Comparison of ENCODE assay signal across 26 cellular contexts in the genomic region with DNA sequence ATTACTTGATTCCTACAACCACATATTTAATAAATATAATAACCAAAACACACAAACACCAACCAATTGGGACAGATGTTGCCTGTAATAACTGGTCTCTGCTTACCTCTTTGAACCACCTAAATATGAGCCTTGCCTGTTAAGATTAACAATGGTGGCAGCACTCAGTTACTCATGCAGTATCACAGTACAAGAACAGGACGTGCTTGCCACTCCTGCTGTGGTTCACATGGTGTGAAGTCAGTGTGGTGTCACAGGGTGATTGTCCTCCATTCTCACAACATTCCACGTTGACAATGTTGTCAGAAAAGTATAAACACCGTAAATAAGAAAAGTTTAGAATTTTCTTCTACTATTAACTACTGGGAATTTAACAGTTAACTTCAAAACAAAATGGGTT.
DNase-seq lines count a peak whose midpoint lies in the region; ATAC-seq and TF ChIP-seq lines count a peak whose summit lies in the region.
"Had no signal": no experiment of that assay in that cellular context is flagged by ENCODE, and none has a peak within 500 bp of the region (broad histone marks: within the 10 kb centered on the region; RNA-seq: fewer than 3 reads in every experiment).

No MANE protein-coding gene starts in this region.

- H3K9me3 Mint-ChIP-seq in effector memory CD8-positive, alpha-beta T cell, result no peaks in the 10 kb centered on the region
- H3K9me3 Mint-ChIP-seq in natural killer cell, result no peaks in the 10 kb centered on the region
- H3K9me3 Mint-ChIP-seq in activated naive CD4-positive, alpha-beta T cell treated with anti-CD3 and anti-CD28 coated beads, Interleukin-2, amount 10 ng/mL, durations not matched to agents 7 days and 5 days, result no peaks in the 10 kb centered on the region
- H3K9me3 Mint-ChIP-seq in naive thymus-derived CD4-positive, alpha-beta T cell, result no peaks in the 10 kb centered on the region
- H3K9me3 Mint-ChIP-seq: activated B cell treated with CpG ODN at 0.5 μM for 24 hours had no signal

- WGBS in sigmoid colon, 2 donors, result 75 to 81% methylated on average over 3 of the region's 3 CpGs

- no peak overlapping the region for H3K27ac Mint-ChIP-seq in effector memory CD8-positive, alpha-beta T cell
- H3K27ac Mint-ChIP-seq in natural killer cell, result peak overlapping the region in 1 of 2 donors; percentile 72
- H3K27ac Mint-ChIP-seq in activated naive CD4-positive, alpha-beta T cell treated with anti-CD3 and anti-CD28 coated beads, Interleukin-2, amount 10 ng/mL, durations not matched to agents 7 days and 5 days, result no peak overlapping the region
- H3K27ac Mint-ChIP-seq in naive thymus-derived CD4-positive, alpha-beta T cell, result no peak overlapping the region
- H3K27ac Mint-ChIP-seq: activated B cell treated with CpG ODN at 0.5 μM for 24 hours; activated CD8-positive, alpha-beta memory T cell treated with anti-CD3 and anti-CD28 coated beads, Interleukin-2, amount 10 ng/mL, durations not matched to agents 7 days and 5 days had no signal

- DNase-seq in HCT116 (ENCODE audit: low read depth, low spot score) (no peak), natural killer cell (no peak), sigmoid colon (no peak)
- DNase-seq in effector memory CD8-positive, alpha-beta T cell, result no peak
- DNase-seq in activated naive CD4-positive, alpha-beta T cell treated with anti-CD3 and anti-CD28 coated beads, Interleukin-2, amount 10 ng/mL, durations not matched to agents 7 days and 5 days, result no peak
- no peak for DNase-seq in naive thymus-derived CD4-positive, alpha-beta T cell
- DNase-seq: activated B cell treated with CpG ODN at 0.5 μM for 24 hours; activated CD8-positive, alpha-beta memory T cell treated with anti-CD3 and anti-CD28 coated beads, Interleukin-2, amount 10 ng/mL, durations not matched to agents 7 days and 5 days; activated naive CD4-positive, alpha-beta T cell; activated T-cell treated with anti-CD3 and anti-CD28 coated beads, Interleukin-2, amount 50 U/mL, for 48 hours; DMS153; effector memory CD4-positive, alpha-beta T cell; GOT3; Karpas-422; NCI-H1092 treated with DMSO at 0.1 percent for 48 hours; NCI-H1930; NCI-H526; Peyer's patch; stimulated activated CD8-positive, alpha-beta memory T cell treated with anti-CD3 and anti-CD28 coated beads, Interleukin-4, amount 100 ng/mL, for 48 hours; stomach; thyroid gland had no signal

- no peaks in the 10 kb centered on the region for H3K36me3 ChIP-seq in HCT116 (ENCODE audit: control insufficient read depth in 1 of 2, insufficient read depth in 2 of 2, low read length in 2 of 2)
- no peaks in the 10 kb centered on the region for H3K36me3 ChIP-seq in sigmoid colon
- no peaks in the 10 kb centered on the region for H3K36me3 ChIP-seq in naive thymus-derived CD4-positive, alpha-beta T cell (ENCODE audit: control insufficient read depth in 2 of 3, insufficient read depth in 3 of 3, low read length in 3 of 3)
- H3K36me3 ChIP-seq: Peyer's patch, prostate gland, stomach, thyroid gland had no signal

- BruUV-seq in HCT116 (replicated peaks; lab: Mats Ljungman, UMichigan), result no TSS peak

- peaks cover 0 to 5% of the 10 kb centered on the region in 2 donors for H3K4me1 Mint-ChIP-seq in effector memory CD8-positive, alpha-beta T cell (ENCODE audit: low read depth in 2 of 2)
- peaks cover 23% of the 10 kb centered on the region in 2 donors for H3K4me1 Mint-ChIP-seq in natural killer cell
- H3K4me1 Mint-ChIP-seq in activated naive CD4-positive, alpha-beta T cell treated with anti-CD3 and anti-CD28 coated beads, Interleukin-2, amount 10 ng/mL, durations not matched to agents 7 days and 5 days, result no peaks in the 10 kb centered on the region
- H3K4me1 Mint-ChIP-seq in naive thymus-derived CD4-positive, alpha-beta T cell, result peaks cover 0 to 4% (median 0%) of the 10 kb centered on the region in 7 donors
- H3K4me1 Mint-ChIP-seq: activated B cell treated with CpG ODN at 0.5 μM for 24 hours; activated CD8-positive, alpha-beta memory T cell treated with anti-CD3 and anti-CD28 coated beads, Interleukin-2, amount 10 ng/mL, durations not matched to agents 7 days and 5 days had no signal

- H2AFZ ChIP-seq in HCT116 (ENCODE audit: low read depth, low read length, poor library complexity, severe bottlenecking), result peak overlapping the region; percentile 38

- peaks cover 6% of the 10 kb centered on the region; the same call in 1 of the 2 replicates for H3K9me2 ChIP-seq in HCT116 (ENCODE audit: insufficient read depth)

- H3K9me3 ChIP-seq in HCT116 (ENCODE audit: control insufficient read depth in 1 of 2, insufficient read depth in 1 of 2, low read depth in 1 of 2, low read length in 2 of 2), result no peaks in the 10 kb centered on the region
- H3K9me3 ChIP-seq in sigmoid colon, result no peaks in the 10 kb centered on the region
- H3K9me3 ChIP-seq in naive thymus-derived CD4-positive, alpha-beta T cell (ENCODE audit: control insufficient read depth in 2 of 3, low read length in 3 of 3), result no peaks in the 10 kb centered on the region
- H3K9me3 ChIP-seq: Peyer's patch, prostate gland, stomach, thyroid gland had no signal

- no peak for TF ChIP-seq RAD21 in HCT116 (IDR thresholded peaks at IDR 0.05; ENCODE audit: low read depth)

- H3K36me3 Mint-ChIP-seq in effector memory CD8-positive, alpha-beta T cell (ENCODE audit: insufficient read depth), result no peaks in the 10 kb centered on the region
- no peaks in the 10 kb centered on the region for H3K36me3 Mint-ChIP-seq in natural killer cell
- no peaks in the 10 kb centered on the region for H3K36me3 Mint-ChIP-seq in activated naive CD4-positive, alpha-beta T cell treated with anti-CD3 and anti-CD28 coated beads, Interleukin-2, amount 10 ng/mL, durations not matched to agents 7 days and 5 days
- no peaks in the 10 kb centered on the region for H3K36me3 Mint-ChIP-seq in naive thymus-derived CD4-positive, alpha-beta T cell

- no peak for TF ChIP-seq EP300 in sigmoid colon (IDR thresholded peaks at IDR 0.05)

- TF ChIP-seq CTCF in 22Rv1 (IDR thresholded peaks at IDR 0.05), result no peak
- no peak for TF ChIP-seq CTCF in HCT116 (IDR thresholded peaks at IDR 0.05 in 2 of 3, conservative IDR thresholded peaks at IDR 0.05 in 1 of 3; ENCODE audit: borderline replicate concordance in 1 of 3, insufficient read depth in 1 of 3, low read depth in 2 of 3, low read length in 2 of 3)
- TF ChIP-seq CTCF in natural killer cell (IDR thresholded peaks at IDR 0.05), result no peak
- TF ChIP-seq CTCF in sigmoid colon (IDR thresholded peaks at IDR 0.05), result no peak

- no peaks in the 10 kb centered on the region for H4K20me1 ChIP-seq in HCT116 (ENCODE audit: insufficient read depth)

- intact Hi-C loops in HCT116 (cut with micrococcal nuclease), result no loop called here
- intact Hi-C loops in natural killer cell (cut with micrococcal nuclease), result loop anchor here (5.0 kb wide), 1 partner anchor 40 kb away; no protein-coding TSS in a partner anchor
- intact Hi-C loops in sigmoid colon (cut with DNase I), result no loop called here
- intact Hi-C loops in naive thymus-derived CD4-positive, alpha-beta T cell (cut with micrococcal nuclease), result no loop called here

- TF ChIP-seq POLR2A in HCT116 (IDR thresholded peaks at IDR 0.05; ENCODE audit: borderline replicate concordance, extremely low read depth, insufficient read depth, insufficient read length) (no peak), sigmoid colon (IDR thresholded peaks at IDR 0.05) (no peak)

- H3K27ac ChIP-seq in 22Rv1 (0 out of 2 replicates have a peak overlapping the region, but pooled peaks have one; percentile 14), HCT116 (ENCODE audit: low read depth, low read length) (no peak overlapping the region), sigmoid colon (no peak overlapping the region)
- H3K27ac ChIP-seq in naive thymus-derived CD4-positive, alpha-beta T cell (ENCODE audit: low read depth, low read length), result no peak overlapping the region
- H3K27ac ChIP-seq: prostate gland, thyroid gland had no signal

- H3K4me3 ChIP-seq in HCT116 (replicated peaks in 1 of 2; ENCODE audit: low read depth in 1 of 2, low read length in 2 of 2) (no peak overlapping the region), sigmoid colon (no peak overlapping the region)
- H3K4me3 ChIP-seq in naive thymus-derived CD4-positive, alpha-beta T cell (ENCODE audit: low read length), result no peak overlapping the region
- H3K4me3 ChIP-seq: lung, Peyer's patch, prostate gland, skin epidermis, stomach, thyroid gland had no signal

- H3K79me2 ChIP-seq in HCT116 (ENCODE audit: insufficient read depth, low read length), result no peaks in the 10 kb centered on the region

- peaks cover 0 to 13% of the 10 kb centered on the region in 2 experiments; a peak in 2 of 4 replicates for H3K4me1 ChIP-seq in HCT116 (ENCODE audit: control insufficient read depth in 1 of 2, insufficient read depth in 2 of 2, low read length in 2 of 2)
- peaks cover 0 to 26% (median 13%) of the 10 kb centered on the region in 4 donors for H3K4me1 ChIP-seq in sigmoid colon
- H3K4me1 ChIP-seq in naive thymus-derived CD4-positive, alpha-beta T cell (ENCODE audit: control insufficient read depth in 2 of 2, insufficient read depth in 2 of 2, low read length in 2 of 2), result no peaks in the 10 kb centered on the region
- H3K4me1 ChIP-seq: Peyer's patch, prostate gland, thyroid gland had no signal

- H3K27me3 ChIP-seq in HCT116 (ENCODE audit: insufficient read depth, low read length) (no peaks in the 10 kb centered on the region), sigmoid colon (no peaks in the 10 kb centered on the region)
- H3K27me3 ChIP-seq in naive thymus-derived CD4-positive, alpha-beta T cell (ENCODE audit: control insufficient read depth in 2 of 2, insufficient read depth in 2 of 2, low read length in 2 of 2), result no peaks in the 10 kb centered on the region
- H3K27me3 ChIP-seq: Peyer's patch, stomach, thyroid gland had no signal

- ATAC-seq in HCT116 (no peak), natural killer cell (peak; percentile 69 to 87 (median 81))
- ATAC-seq in effector memory CD8-positive, alpha-beta T cell (replicated peaks), result peak; percentile 46
- no peak for ATAC-seq in naive thymus-derived CD4-positive, alpha-beta T cell
- ATAC-seq: activated CD8-positive, alpha-beta memory T cell treated with anti-CD3 and anti-CD28 coated beads, Interleukin-2, amount 10 ng/mL, durations not matched to agents 7 days and 5 days; HepG2 had no signal

- CTCF ChIA-PET in HCT116 (lab: Charles Lee), result no interaction called here
- CTCF ChIA-PET in activated naive CD4-positive, alpha-beta T cell treated with anti-CD3 and anti-CD28 coated beads, Interleukin-2, amount 10 ng/mL, durations not matched to agents 7 days and 5 days (lab: Charles Lee), result no interaction called here
- CTCF ChIA-PET in naive thymus-derived CD4-positive, alpha-beta T cell (lab: Charles Lee), result no interaction called here

- no peak overlapping the region for H3K4me2 ChIP-seq in HCT116 (ENCODE audit: low read length)

- H3K4me3 Mint-ChIP-seq in effector memory CD8-positive, alpha-beta T cell, result no peak overlapping the region
- no peak overlapping the region for H3K4me3 Mint-ChIP-seq in natural killer cell
- H3K4me3 Mint-ChIP-seq in activated naive CD4-positive, alpha-beta T cell treated with anti-CD3 and anti-CD28 coated beads, Interleukin-2, amount 10 ng/mL, durations not matched to agents 7 days and 5 days, result no peak overlapping the region
- H3K4me3 Mint-ChIP-seq in naive thymus-derived CD4-positive, alpha-beta T cell, result no peak overlapping the region
- H3K4me3 Mint-ChIP-seq: activated B cell treated with CpG ODN at 0.5 μM for 24 hours; activated CD8-positive, alpha-beta memory T cell treated with anti-CD3 and anti-CD28 coated beads, Interleukin-2, amount 10 ng/mL, durations not matched to agents 7 days and 5 days had no signal

- H3K9ac ChIP-seq in HCT116 (ENCODE audit: low read length), result no peak overlapping the region

- RAD21 ChIA-PET in HCT116 (lab: Charles Lee; ENCODE audit: low non-redundant PET in 1 of 2, low total read pairs in 2 of 2, uncharacterized antibody in 2 of 2, unreplicated experiment in 2 of 2), result no interaction called here

- POLR2A ChIA-PET in HCT116 (lab: Charles Lee), result no interaction called here
- POLR2A ChIA-PET in naive thymus-derived CD4-positive, alpha-beta T cell (lab: Charles Lee), result no interaction called here

- H3K27me3 Mint-ChIP-seq in effector memory CD8-positive, alpha-beta T cell, result no peaks in the 10 kb centered on the region
- H3K27me3 Mint-ChIP-seq in natural killer cell (ENCODE audit: low read depth in 2 of 2), result peaks cover 2 to 5% of the 10 kb centered on the region in 2 donors
- peaks cover 16% of the 10 kb centered on the region for H3K27me3 Mint-ChIP-seq in activated naive CD4-positive, alpha-beta T cell treated with anti-CD3 and anti-CD28 coated beads, Interleukin-2, amount 10 ng/mL, durations not matched to agents 7 days and 5 days
- H3K27me3 Mint-ChIP-seq in naive thymus-derived CD4-positive, alpha-beta T cell, result peaks cover 0 to 19% (median 4%) of the 10 kb centered on the region in 5 donors
- H3K27me3 Mint-ChIP-seq: activated B cell treated with CpG ODN at 0.5 μM for 24 hours; activated CD8-positive, alpha-beta memory T cell treated with anti-CD3 and anti-CD28 coated beads, Interleukin-2, amount 10 ng/mL, durations not matched to agents 7 days and 5 days had no signal

Comparison
In these comparisons a context has a peak if more than half of its experiments do, and no peak if none do; other contexts are left out.
1. ATAC-seq: peak in effector memory CD8-positive, alpha-beta T cell (single experiment) and natural killer cell (3 of 3); none in HCT116 (single experiment) and naive thymus-derived CD4-positive, alpha-beta T cell (single experiment).